ENCODE assay signal across 13 cellular contexts in genomic region chr6:14573267-14573666, GRCh38.
"Had no signal": no experiment of that assay in that cellular context is flagged by ENCODE, and none has a peak within 500 bp of the region (broad histone marks: within the 10 kb centered on the region; RNA-seq: fewer than 3 reads in every experiment).

No MANE protein-coding gene starts in this region.

- H3K4me1 ChIP-seq: prostate gland had no signal

- DNase-seq: activated CD4-positive, alpha-beta T cell treated with anti-CD3 and anti-CD28 coated beads, Interleukin-2, amount 50 U/mL, for 48 hours; activated gamma-delta T cell treated with Interleukin-2 at 50 U/mL for 16 hours; activated naive CD8-positive, alpha-beta T cell treated with anti-CD3 and anti-CD28 coated beads for 36 hours; activated T-cell treated with anti-CD3 and anti-CD28 coated beads, Interleukin-2, amount 50 U/mL, for 48 hours; brain microvascular endothelial cell; cerebellar nuclear complex; dermis blood vessel endothelial cell; immature natural killer cell; stimulated activated CD4-positive, alpha-beta T cell treated with anti-CD3 and anti-CD28 coated beads, Interleukin-12 subunit alpha, Interleukin-12 subunit beta, amount 100 ng/mL, for 4 hours had no signal

- H3K4me3 Mint-ChIP-seq: activated naive CD8-positive, alpha-beta T cell treated with anti-CD3 and anti-CD28 coated beads for 36 hours; immature natural killer cell; nephron; stimulated activated naive CD8-positive, alpha-beta T cell treated with anti-CD3 and anti-CD28 coated beads, Interleukin-15, Interleukin-2, amounts not matched to agents 100 ng/mL and 50 ng/mL, for 24 hours had no signal

- H3K4me1 Mint-ChIP-seq: nephron had no signal

- H3K27me3 Mint-ChIP-seq: activated naive CD8-positive, alpha-beta T cell treated with anti-CD3 and anti-CD28 coated beads for 36 hours; stimulated activated naive CD8-positive, alpha-beta T cell treated with anti-CD3 and anti-CD28 coated beads, Interleukin-15, Interleukin-2, amounts not matched to agents 100 ng/mL and 50 ng/mL, for 24 hours had no signal

- H3K27ac ChIP-seq: brain microvascular endothelial cell, prostate gland had no signal

- H3K4me3 ChIP-seq: prostate gland had no signal

- H3K9me3 ChIP-seq: prostate gland had no signal

- H3K36me3 ChIP-seq: brain microvascular endothelial cell, prostate gland had no signal

- ATAC-seq: activated CD4-positive, CD25-positive, alpha-beta regulatory T cell treated with anti-CD3 and anti-CD28 coated beads, Interleukin-2, amount 50 U/mL, for 24 hours had no signal

- H3K9me3 Mint-ChIP-seq: nephron had no signal

- H3K27ac Mint-ChIP-seq: activated naive CD8-positive, alpha-beta T cell treated with anti-CD3 and anti-CD28 coated beads for 36 hours; immature natural killer cell; nephron; stimulated activated naive CD8-positive, alpha-beta T cell treated with anti-CD3 and anti-CD28 coated beads, Interleukin-15, Interleukin-2, amounts not matched to agents 100 ng/mL and 50 ng/mL, for 24 hours had no signal

- H3K27me3 ChIP-seq: brain microvascular endothelial cell had no signal
